ENCODE assay signal across 33 cellular contexts in genomic region chr7:42984137-42984536, GRCh38. TPM values are rescaled to one million over a fixed set of nuclear protein-coding genes. Genes with fewer than 3 reads are reported as not detected.
DNase-seq lines count a peak whose midpoint lies in the region; ATAC-seq, FAIRE-seq and TF ChIP-seq lines count a peak whose summit lies in the region.
"Had no signal": no experiment of that assay in that cellular context is flagged by ENCODE, and none has a peak within 500 bp of the region (broad histone marks: within the 10 kb centered on the region; RNA-seq: fewer than 3 reads in every experiment).

No MANE protein-coding gene starts in this region.

- H3K36me3 ChIP-seq in K562 (ENCODE audit: control insufficient read depth, insufficient read depth, low read length) (peaks cover 2% of the 10 kb centered on the region; the same call in 2 of the 3 replicates), endodermal cell (ENCODE audit: control insufficient read depth, insufficient read depth, low read length) (no peaks in the 10 kb centered on the region)
- H3K36me3 ChIP-seq: BE2C; BLaER1; BLaER1 treated with 17β-estradiol and CSF1 and Interleukin-3, amounts not matched to agents 10 nM and 100 nM had no signal

- POLR2A ChIA-PET in K562 (lab: Yijun Ruan, JAX), result no interaction called here

- H3K9me3 Mint-ChIP-seq in endodermal cell, result peaks cover 17% of the 10 kb centered on the region
- H3K9me3 Mint-ChIP-seq: CD4-positive, alpha-beta T cell had no signal

- H3K4me3 Mint-ChIP-seq in endodermal cell, result no peak overlapping the region
- H3K4me3 Mint-ChIP-seq: B cell; CD14-positive monocyte; CD4-positive, alpha-beta memory T cell; CD4-positive, alpha-beta T cell; CD4-positive, CD25-positive, alpha-beta regulatory T cell; CD8-positive, alpha-beta memory T cell; CD8-positive, alpha-beta T cell had no signal

- DNase-seq in K562 (ENCODE audit: extremely low read depth in 1 of 4, low spot score in 3 of 4) (no peak), endodermal cell (no peak), GM19240 (ENCODE audit: insufficient read length, low spot score) (no peak)
- DNase-seq: 8988T; ACHN; AML-193; BE2C; C1 segment of cervical spinal cord; Caco-2; Calu3; CD4-positive, alpha-beta memory T cell; CD4-positive, alpha-beta T cell; CD4-positive, CD25-positive, alpha-beta regulatory T cell; CD8-positive, alpha-beta memory T cell; CD8-positive, alpha-beta T cell; COR-L47; DMS 273 treated with DMSO at 0.1 percent for 48 hours; DMS153; DMS53; DMS79; DMS79 treated with DMSO at 0.1 percent for 48 hours; DND-41; EL had no signal

- H3K4me2 ChIP-seq in K562 (ENCODE audit: insufficient read depth, low read length), result no peak overlapping the region
- H3K4me2 ChIP-seq: A549; BLaER1; BLaER1 treated with 17β-estradiol and CSF1 and Interleukin-3, amounts not matched to agents 10 nM and 100 nM had no signal

- ATAC-seq in K562 (no peak), HG03175 (IDR thresholded peaks at IDR 0.05; ENCODE audit: unreplicated experiment) (no peak)
- ATAC-seq: A549; CD8-positive, alpha-beta T cell had no signal

- no peak for TF ChIP-seq POLR2A in K562 (conservative IDR thresholded peaks at IDR 0.05)

- no peaks in the 10 kb centered on the region for H3K79me2 ChIP-seq in K562 (ENCODE audit: control insufficient read depth, insufficient read depth, low read length)

- H3K9me3 ChIP-seq in K562 (replicated peaks; ENCODE audit: control insufficient read depth, insufficient read depth, low read depth, low read length), result peaks cover 20% of the 10 kb centered on the region
- H3K9me3 ChIP-seq in endodermal cell (ENCODE audit: control insufficient read depth, low read length), result peaks cover 42% of the 10 kb centered on the region
- H3K9me3 ChIP-seq: BE2C, Caco-2 had no signal

- H2AFZ ChIP-seq in K562 (ENCODE audit: low read depth, low read length), result no peak overlapping the region

- H3K4me3 ChIP-seq in K562 (no peak overlapping the region), endodermal cell (ENCODE audit: low read length) (peak overlapping the region; percentile 24)
- H3K4me3 ChIP-seq: A549; BLaER1; BLaER1 treated with 17β-estradiol and CSF1 and Interleukin-3, amounts not matched to agents 10 nM and 100 nM had no signal

- H3K27ac Mint-ChIP-seq in endodermal cell, result no peak overlapping the region
- H3K27ac Mint-ChIP-seq: B cell; CD14-positive monocyte; CD4-positive, alpha-beta memory T cell; CD4-positive, alpha-beta T cell; CD8-positive, alpha-beta T cell had no signal

- no peak overlapping the region for H3K27ac ChIP-seq in K562 (ENCODE audit: extremely low read depth, low read depth, low read length)
- no peak overlapping the region for H3K27ac ChIP-seq in endodermal cell (ENCODE audit: low read depth, low read length)
- H3K27ac ChIP-seq: 22Rv1; A549; BLaER1; BLaER1 treated with 17β-estradiol and CSF1 and Interleukin-3, amounts not matched to agents 10 nM and 100 nM; C4-2B had no signal

- no peak for TF ChIP-seq CTCF in K562 (IDR thresholded peaks at IDR 0.05 in 2 of 3, conservative IDR thresholded peaks at IDR 0.05 in 1 of 3; ENCODE audit: insufficient read depth in 2 of 3, low read depth in 1 of 3, low read length in 3 of 3)
- no peak for TF ChIP-seq CTCF in endodermal cell (conservative IDR thresholded peaks at IDR 0.05)

- no peak for FAIRE-seq in K562 (lab: Jason Lieb, UNC)
- FAIRE-seq: A204.1, A549, D721Med had no signal

- no peaks in the 10 kb centered on the region for H4K20me1 ChIP-seq in K562 (replicated peaks; ENCODE audit: control insufficient read depth, insufficient read depth, low read length)
- H4K20me1 ChIP-seq: BLaER1; BLaER1 treated with 17β-estradiol and CSF1 and Interleukin-3, amounts not matched to agents 10 nM and 100 nM had no signal

- in situ Hi-C loops in K562 (cut with MboI), result no loop called here

- no peaks in the 10 kb centered on the region for H3K9me1 ChIP-seq in K562 (ENCODE audit: control insufficient read depth, insufficient read depth, low read length)

- CTCF ChIA-PET in K562 (lab: Yijun Ruan, JAX; ENCODE audit: low intra/inter-chr PET ratio), result no interaction called here

- no peak for TF ChIP-seq RAD21 in K562 (CRISPR knock-in tag; conservative IDR thresholded peaks at IDR 0.05 in 1 of 2, IDR thresholded peaks at IDR 0.05 in 1 of 2)

- H3K4me1 ChIP-seq in K562 (replicated peaks in 1 of 2; ENCODE audit: control insufficient read depth in 2 of 2, insufficient read depth in 2 of 2, low read length in 2 of 2), result peaks cover 5 to 38% of the 10 kb centered on the region in 2 experiments
- H3K4me1 ChIP-seq in endodermal cell (ENCODE audit: control insufficient read depth, insufficient read depth, low read length), result no peaks in the 10 kb centered on the region
- H3K4me1 ChIP-seq: A549; BE2C; BLaER1; BLaER1 treated with 17β-estradiol and CSF1 and Interleukin-3, amounts not matched to agents 10 nM and 100 nM; Caco-2 had no signal

- H3K9ac ChIP-seq in K562 (ENCODE audit: insufficient read depth in 1 of 2, low read depth in 2 of 2, low read length in 2 of 2) (no peak overlapping the region), endodermal cell (ENCODE audit: extremely low read depth, low read length, poor library complexity, severe bottlenecking) (no peak overlapping the region)
- H3K9ac ChIP-seq: BLaER1; BLaER1 treated with 17β-estradiol and CSF1 and Interleukin-3, amounts not matched to agents 10 nM and 100 nM had no signal

- no peaks in the 10 kb centered on the region for H3K27me3 Mint-ChIP-seq in endodermal cell (ENCODE audit: insufficient read depth)

- no TSS peak for BruUV-seq in K562 (replicated peaks; lab: Mats Ljungman, UMichigan)

- TF ChIP-seq EP300 in K562 (IDR thresholded peaks at IDR 0.05; ENCODE audit: low read length), result no peak

- no peaks in the 10 kb centered on the region for H3K27me3 ChIP-seq in K562 (ENCODE audit: control insufficient read depth in 2 of 2, insufficient read depth in 2 of 2, low read length in 2 of 2)
- H3K27me3 ChIP-seq in endodermal cell (ENCODE audit: control insufficient read depth, insufficient read depth, low read length, poor library complexity, severe bottlenecking), result no peaks in the 10 kb centered on the region
- H3K27me3 ChIP-seq: BE2C; BLaER1; BLaER1 treated with 17β-estradiol and CSF1 and Interleukin-3, amounts not matched to agents 10 nM and 100 nM had no signal

- H3K4me1 Mint-ChIP-seq in endodermal cell, result peaks cover 3% of the 10 kb centered on the region
- H3K4me1 Mint-ChIP-seq: B cell; CD14-positive monocyte; CD4-positive, alpha-beta memory T cell; CD4-positive, CD25-positive, alpha-beta regulatory T cell; CD8-positive, alpha-beta memory T cell had no signal

- WGBS in K562 (ENCODE audit: insufficient coverage, low coverage, missing lambda C conversion rate), result 76% methylated on average over 1 of the region's 1 CpG
- WGBS in endodermal cell (ENCODE audit: insufficient coverage in 1 of 2, insufficient read length in 1 of 2), 2 experiments, result 100% methylated on average over 1 of the region's 1 CpG; no CpG with 5 or more reads in 1 of the 2 experiments

- intact Hi-C loops in K562 (cut with micrococcal nuclease), result no loop called here

- peaks cover 1% of the 10 kb centered on the region for H3K36me3 Mint-ChIP-seq in endodermal cell (ENCODE audit: low read depth)
- H3K36me3 Mint-ChIP-seq: CD14-positive monocyte; CD4-positive, alpha-beta memory T cell; CD4-positive, CD25-positive, alpha-beta regulatory T cell; CD8-positive, alpha-beta memory T cell; CD8-positive, alpha-beta T cell had no signal

TF ChIP-seq in K562, 482 proteins besides CTCF, POLR2A, EP300 and RAD21 (continues in another document):
- no peak for TF ChIP-seq CHD2 (IDR thresholded peaks at IDR 0.05; ENCODE audit: low read depth, low read length)

RNA-seq across cellular contexts. Expression of gene MRPL32, which starts 52.0 kb away (rescaled TPM):
- 39.3 and 104 TPM in 2 replicates for total RNA-seq in K562 (2011; cell fraction: chromatin; rRNA removed; ENCODE audit: low replicate concordance)
- total RNA-seq in K562 (2011; cell fraction: nucleolus; rRNA removed), result 27.3 and 33.6 TPM in 2 replicates
- 59.0 and 64.3 TPM in 2 replicates for total RNA-seq in K562 (2011; cell fraction: nucleoplasm; rRNA removed)
- 104 and 111 TPM in 2 replicates for total RNA-seq in K562 (2014; rRNA removed)
- 138 and 139 TPM in 2 replicates for total RNA-seq in K562 (2014; rRNA removed; fragmentation: Illumina TruSeq; extraction: Trizol)
- total RNA-seq in K562 (2015; rRNA removed; fragmentation: Illumina TruSeq; extraction: Trizol), result 109 and 120 TPM in 2 replicates
- 75.5 and 86.0 TPM in 2 replicates for total RNA-seq in K562 (2021)
- 95.4 and 113 TPM in 2 replicates for polyA plus RNA-seq in K562 (2011; rRNA removed)
- 38.5 and 52.8 TPM in 2 replicates for polyA plus RNA-seq in K562 (2011; cell fraction: cytosol; rRNA removed)
- 86.8 and 172 TPM in 2 replicates for polyA plus RNA-seq in K562 (2011; cell fraction: nucleus; rRNA removed)
- 48.6 and 76.2 TPM in 2 replicates for polyA plus RNA-seq in K562 (2012)
- 134 and 140 TPM in 2 replicates for polyA plus RNA-seq in K562 (2014; fragmentation: Illumina TruSeq; extraction: Trizol)
- 100 to 1,000 TPM; 341 to 351 TPM for polyA plus RNA-seq in K562 (2014; fragmentation: Nextera tagmentation; extraction: Ambion mirVana)
- 145 and 162 TPM in 2 replicates for polyA plus RNA-seq in K562 (2014; rRNA removed)
- polyA minus RNA-seq in K562 (2011; rRNA and poly(A)+ RNA removed), result 44.0 and 49.0 TPM in 2 replicates
- polyA minus RNA-seq in K562 (2011; cell fraction: cytosol; rRNA and poly(A)+ RNA removed), result 16.0 and 20.2 TPM in 2 replicates
- polyA minus RNA-seq in K562 (2011; cell fraction: nucleus; rRNA and poly(A)+ RNA removed), result 22.1 and 46.5 TPM in 2 replicates
- total RNA-seq in endodermal cell, result 10 to 100 TPM; 88.6 to 97.0 TPM
- 69.7 TPM for polyA plus RNA-seq in endodermal cell (2013, experiment 1 of 2)
- 65.0 TPM for polyA plus RNA-seq in endodermal cell (2013, experiment 2 of 2)

RNA-seq across cellular contexts. Expression of gene PSMA2, which starts 52.2 kb away (rescaled TPM):
- total RNA-seq in K562 (2011; cell fraction: chromatin; rRNA removed; ENCODE audit: low replicate concordance), result 16.0 and 45.2 TPM in 2 replicates
- 15.5 and 16.6 TPM in 2 replicates for total RNA-seq in K562 (2011; cell fraction: nucleolus; rRNA removed)
- total RNA-seq in K562 (2011; cell fraction: nucleoplasm; rRNA removed), result 32.4 and 41.8 TPM in 2 replicates
- total RNA-seq in K562 (2014; rRNA removed), result 88.7 and 91.7 TPM in 2 replicates
- total RNA-seq in K562 (2014; rRNA removed; fragmentation: Illumina TruSeq; extraction: Trizol), result 274 and 308 TPM in 2 replicates
- 149 and 162 TPM in 2 replicates for total RNA-seq in K562 (2015; rRNA removed; fragmentation: Illumina TruSeq; extraction: Trizol)
- 184 and 200 TPM in 2 replicates for total RNA-seq in K562 (2021)
- 291 and 412 TPM in 2 replicates for polyA plus RNA-seq in K562 (2011; rRNA removed)
- 71.1 and 145 TPM in 2 replicates for polyA plus RNA-seq in K562 (2011; cell fraction: cytosol; rRNA removed)
- polyA plus RNA-seq in K562 (2011; cell fraction: nucleus; rRNA removed), result 26.1 and 65.3 TPM in 2 replicates
- polyA plus RNA-seq in K562 (2012), result 198 and 258 TPM in 2 replicates
- polyA plus RNA-seq in K562 (2014; fragmentation: Illumina TruSeq; extraction: Trizol), result 145 and 154 TPM in 2 replicates
- 1,000 to 10,000 TPM in 1 of 2 experiments, 100 to 1,000 TPM in 1; 887 to 1,070 TPM for polyA plus RNA-seq in K562 (2014; fragmentation: Nextera tagmentation; extraction: Ambion mirVana)
- polyA plus RNA-seq in K562 (2014; rRNA removed), result 174 and 213 TPM in 2 replicates
- 94.8 and 103 TPM in 2 replicates for polyA minus RNA-seq in K562 (2011; rRNA and poly(A)+ RNA removed)
- 52.1 and 55.2 TPM in 2 replicates for polyA minus RNA-seq in K562 (2011; cell fraction: cytosol; rRNA and poly(A)+ RNA removed)
- polyA minus RNA-seq in K562 (2011; cell fraction: nucleus; rRNA and poly(A)+ RNA removed), result 12.5 and 19.8 TPM in 2 replicates
- 100 to 1,000 TPM; 163 to 191 TPM for total RNA-seq in endodermal cell
- polyA plus RNA-seq in endodermal cell (2013, experiment 1 of 2), result 197 TPM
- 183 TPM for polyA plus RNA-seq in endodermal cell (2013, experiment 2 of 2)
